18 cellular contexts compared by ENCODE assay signal in the genomic region with DNA sequence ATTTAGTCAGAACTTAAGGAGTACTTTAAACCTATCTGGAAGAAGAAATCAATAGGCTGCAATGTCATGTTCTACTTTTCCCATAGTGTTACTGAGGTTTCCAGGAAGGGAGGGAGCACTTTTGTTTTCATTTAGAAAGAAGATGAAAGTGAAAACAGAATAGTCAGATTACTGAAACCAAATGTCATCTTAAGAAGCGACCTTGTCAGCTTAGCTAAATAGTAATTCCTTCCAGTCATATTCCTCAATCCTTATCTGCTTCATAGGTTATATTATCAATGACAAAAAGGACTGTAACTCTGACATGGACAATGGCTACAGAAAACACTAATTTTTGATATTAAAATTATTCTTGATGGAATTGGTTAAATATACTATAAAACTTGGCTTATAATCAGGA. TPM values are rescaled to one million over a fixed set of nuclear protein-coding genes. Genes with fewer than 3 reads are reported as not detected.
DNase-seq lines count a peak whose midpoint lies in the region; ATAC-seq, FAIRE-seq and TF ChIP-seq lines count a peak whose summit lies in the region.
"Had no signal": no experiment of that assay in that cellular context is flagged by ENCODE, and none has a peak within 500 bp of the region (broad histone marks: within the 10 kb centered on the region; RNA-seq: fewer than 3 reads in every experiment).

No MANE protein-coding gene starts in this region.

- H3K36me3 ChIP-seq in CD4-positive, CD25-positive, alpha-beta regulatory T cell (ENCODE audit: control insufficient read depth, insufficient read depth, low read length), result peaks cover 50% of the 10 kb centered on the region
- peaks cover 8 to 28% of the 10 kb centered on the region in 2 donors for H3K36me3 ChIP-seq in small intestine (ENCODE audit: control insufficient read depth in 2 of 2, insufficient read depth in 2 of 2, low read length in 2 of 2)

- DNase-seq in CD4-positive, CD25-positive, alpha-beta regulatory T cell, result peak in 1 of 3 donors; percentile 55
- DNase-seq in GM12865 (ENCODE audit: low read depth), result peak; percentile 50
- no peak for DNase-seq in glutamatergic neuron
- no peak for DNase-seq in NK-92 treated with Interleukin-12 subunit alpha and Interleukin-12 subunit beta, amount 100 ng/mL, for 24 hours (lab: John Stamatoyannopoulos, UW)
- DNase-seq in H54 (ENCODE audit: insufficient read length, low spot score), result no peak
- DNase-seq in small intestine, result no peak
- DNase-seq: NCI-H1694, NCI-H446, Right ventricle myocardium superior had no signal

- TF ChIP-seq POLR2A in H54 (IDR thresholded peaks at IDR 0.05; ENCODE audit: low read depth, low read length), result no peak

- H3K4me1 Mint-ChIP-seq in CD4-positive, CD25-positive, alpha-beta regulatory T cell, result peaks cover 13 to 42% (median 33%) of the 10 kb centered on the region in 4 donors
- peaks cover 36% of the 10 kb centered on the region for H3K4me1 Mint-ChIP-seq in activated T-helper 17 cell treated with anti-CD3 and anti-CD28 coated beads, Interleukin-2, amount 50 U/mL, for 72 hours
- no peaks in the 10 kb centered on the region for H3K4me1 Mint-ChIP-seq in glutamatergic neuron (ENCODE audit: low read depth, unreplicated experiment)
- H3K4me1 Mint-ChIP-seq: B cell, neural progenitor cell had no signal

- TF ChIP-seq CTCF in GM12865 (IDR thresholded peaks at IDR 0.05; ENCODE audit: insufficient read depth, low read depth, low read length, missing control alignments) (no peak), glutamatergic neuron (IDR thresholded peaks at IDR 0.05; ENCODE audit: partially characterized antibody, unreplicated experiment) (no peak)

- H3K27me3 ChIP-seq in CD4-positive, CD25-positive, alpha-beta regulatory T cell (ENCODE audit: control insufficient read depth, insufficient read depth, low read length), result no peaks in the 10 kb centered on the region
- no peaks in the 10 kb centered on the region for H3K27me3 ChIP-seq in small intestine (ENCODE audit: control insufficient read depth in 2 of 2, insufficient read depth in 2 of 2, low read length in 2 of 2)
- H3K27me3 ChIP-seq: neural progenitor cell had no signal

- H3K27ac Mint-ChIP-seq in CD4-positive, CD25-positive, alpha-beta regulatory T cell, result peak overlapping the region in 2 of 3 donors; percentile 65 to 74
- H3K27ac Mint-ChIP-seq in activated T-helper 17 cell treated with anti-CD3 and anti-CD28 coated beads, Interleukin-2, amount 50 U/mL, for 72 hours, result peak overlapping the region; percentile 88
- H3K27ac Mint-ChIP-seq in glutamatergic neuron (ENCODE audit: unreplicated experiment), result no peak overlapping the region
- H3K27ac Mint-ChIP-seq: B cell, GM23338, neural progenitor cell had no signal

- no peaks in the 10 kb centered on the region for H3K9me3 Mint-ChIP-seq in CD4-positive, CD25-positive, alpha-beta regulatory T cell
- H3K9me3 Mint-ChIP-seq in activated T-helper 17 cell treated with anti-CD3 and anti-CD28 coated beads, Interleukin-2, amount 50 U/mL, for 72 hours, result no peaks in the 10 kb centered on the region
- H3K9me3 Mint-ChIP-seq in glutamatergic neuron (ENCODE audit: unreplicated experiment), result no peaks in the 10 kb centered on the region
- H3K9me3 Mint-ChIP-seq: GM23338, neural progenitor cell had no signal

- no peak overlapping the region for H3K4me3 ChIP-seq in CD4-positive, CD25-positive, alpha-beta regulatory T cell (ENCODE audit: low read depth, low read length)
- H3K4me3 ChIP-seq in GM12865 (ENCODE audit: low read depth, low read length) (peak overlapping the region; percentile 29; the same call in 1 of the 2 replicates), small intestine (ENCODE audit: low read depth in 1 of 2, low read length in 2 of 2) (no peak overlapping the region)
- H3K4me3 ChIP-seq: GM23338, neural progenitor cell had no signal

- H3K36me3 Mint-ChIP-seq in CD4-positive, CD25-positive, alpha-beta regulatory T cell, result peaks cover 32% of the 10 kb centered on the region
- peaks cover 85% of the 10 kb centered on the region for H3K36me3 Mint-ChIP-seq in activated T-helper 17 cell treated with anti-CD3 and anti-CD28 coated beads, Interleukin-2, amount 50 U/mL, for 72 hours (ENCODE audit: low read depth)
- no peaks in the 10 kb centered on the region for H3K36me3 Mint-ChIP-seq in glutamatergic neuron (ENCODE audit: unreplicated experiment)

- no peak for ATAC-seq in CD4-positive, CD25-positive, alpha-beta regulatory T cell (ENCODE audit: low read depth in 2 of 2)
- ATAC-seq in HG03196 (IDR thresholded peaks at IDR 0.05; ENCODE audit: unreplicated experiment), result peak; percentile 43
- peak; percentile 28 for ATAC-seq in activated T-helper 17 cell treated with anti-CD3 and anti-CD28 coated beads, Interleukin-2, amount 50 U/mL, for 72 hours (replicated peaks)
- ATAC-seq: GM23338 had no signal

- peaks cover 12% of the 10 kb centered on the region for H3K4me1 ChIP-seq in CD4-positive, CD25-positive, alpha-beta regulatory T cell (ENCODE audit: control insufficient read depth, insufficient read depth, low read length, poor library complexity, severe bottlenecking)
- H3K4me1 ChIP-seq in small intestine (ENCODE audit: control insufficient read depth in 2 of 2, insufficient read depth in 1 of 2, low read depth in 1 of 2, low read length in 1 of 2), result peaks cover 0 to 5% of the 10 kb centered on the region in 2 donors
- H3K4me1 ChIP-seq: neural progenitor cell had no signal

- no peaks in the 10 kb centered on the region for H3K9me3 ChIP-seq in CD4-positive, CD25-positive, alpha-beta regulatory T cell (ENCODE audit: control insufficient read depth in 2 of 2, low read length in 2 of 2)
- no peaks in the 10 kb centered on the region for H3K9me3 ChIP-seq in small intestine (ENCODE audit: control insufficient read depth, low read depth)

- no peak overlapping the region for H3K4me3 Mint-ChIP-seq in CD4-positive, CD25-positive, alpha-beta regulatory T cell
- H3K4me3 Mint-ChIP-seq in activated T-helper 17 cell treated with anti-CD3 and anti-CD28 coated beads, Interleukin-2, amount 50 U/mL, for 72 hours, result peak overlapping the region; percentile 55
- H3K4me3 Mint-ChIP-seq in glutamatergic neuron (ENCODE audit: unreplicated experiment), result no peak overlapping the region
- H3K4me3 Mint-ChIP-seq: B cell, GM23338, neural progenitor cell had no signal

- peak overlapping the region; percentile 27 for H3K27ac ChIP-seq in CD4-positive, CD25-positive, alpha-beta regulatory T cell (ENCODE audit: insufficient read depth, low read length, poor library complexity, severe bottlenecking)
- H3K27ac ChIP-seq in small intestine (ENCODE audit: low read depth in 1 of 2, low read length in 1 of 2), result no peak overlapping the region
- H3K27ac ChIP-seq: neural progenitor cell, VCaP had no signal

- H3K27me3 Mint-ChIP-seq in CD4-positive, CD25-positive, alpha-beta regulatory T cell, result no peaks in the 10 kb centered on the region
- no peaks in the 10 kb centered on the region for H3K27me3 Mint-ChIP-seq in activated T-helper 17 cell treated with anti-CD3 and anti-CD28 coated beads, Interleukin-2, amount 50 U/mL, for 72 hours
- no peaks in the 10 kb centered on the region for H3K27me3 Mint-ChIP-seq in glutamatergic neuron (ENCODE audit: unreplicated experiment)
- H3K27me3 Mint-ChIP-seq: B cell had no signal

- 13 to 32% (median 16%) methylated on average over 1 of the region's 1 CpG for WGBS in small intestine, 3 donors

- FAIRE-seq in H54 (lab: Jason Lieb, UNC) (no peak), small intestine (lab: Jason Lieb, UNC) (no peak)
- FAIRE-seq: bronchial epithelial cell, D721Med, frontal cortex had no signal

RNA-seq across cellular contexts. Expression of a gene that starts 27.7 kb away (rescaled TPM):
- 48.7 TPM for total RNA-seq in CD4-positive, CD25-positive, alpha-beta regulatory T cell
- polyA plus RNA-seq in CD4-positive, CD25-positive, alpha-beta regulatory T cell, result 10 to 100 TPM; 53.1 to 74.1 (median 65.9) TPM
- total RNA-seq in activated T-helper 17 cell treated with anti-CD3 and anti-CD28 coated beads, Interleukin-2, amount 50 U/mL, for 72 hours, result 10 to 100 TPM; 41.6 to 73.0 TPM
- 34.9 TPM for total RNA-seq in glutamatergic neuron (ENCODE audit: unreplicated experiment)
- 10 to 100 TPM; 45.5 to 70.7 (median 63.5) TPM for polyA plus RNA-seq in small intestine

RNA-seq across cellular contexts. Expression of a gene that starts 43.7 kb away (rescaled TPM):
- total RNA-seq in CD4-positive, CD25-positive, alpha-beta regulatory T cell, result 21.5 TPM
- polyA plus RNA-seq in CD4-positive, CD25-positive, alpha-beta regulatory T cell, result 1 to 10 TPM; 5.6 to 7.9 (median 7.5) TPM
- 10 to 100 TPM; 43.6 to 55.4 TPM for total RNA-seq in activated T-helper 17 cell treated with anti-CD3 and anti-CD28 coated beads, Interleukin-2, amount 50 U/mL, for 72 hours
- total RNA-seq in glutamatergic neuron (ENCODE audit: unreplicated experiment), result 23.8 TPM
- polyA plus RNA-seq in small intestine, result 10 to 100 TPM in 2 of 3 donors, 1 to 10 TPM in 1; 9.9 to 23.3 (median 18.6) TPM

Comparison
In these comparisons a context has a peak if more than half of its experiments do, and no peak if none do; other contexts are left out.
1. ATAC-seq: peak in HG03196 (single experiment) and activated T-helper 17 cell treated with anti-CD3 and anti-CD28 coated beads, Interleukin-2, amount 50 U/mL, for 72 hours (single experiment); none in CD4-positive, CD25-positive, alpha-beta regulatory T cell (0 of 2).